In the genomic region with DNA sequence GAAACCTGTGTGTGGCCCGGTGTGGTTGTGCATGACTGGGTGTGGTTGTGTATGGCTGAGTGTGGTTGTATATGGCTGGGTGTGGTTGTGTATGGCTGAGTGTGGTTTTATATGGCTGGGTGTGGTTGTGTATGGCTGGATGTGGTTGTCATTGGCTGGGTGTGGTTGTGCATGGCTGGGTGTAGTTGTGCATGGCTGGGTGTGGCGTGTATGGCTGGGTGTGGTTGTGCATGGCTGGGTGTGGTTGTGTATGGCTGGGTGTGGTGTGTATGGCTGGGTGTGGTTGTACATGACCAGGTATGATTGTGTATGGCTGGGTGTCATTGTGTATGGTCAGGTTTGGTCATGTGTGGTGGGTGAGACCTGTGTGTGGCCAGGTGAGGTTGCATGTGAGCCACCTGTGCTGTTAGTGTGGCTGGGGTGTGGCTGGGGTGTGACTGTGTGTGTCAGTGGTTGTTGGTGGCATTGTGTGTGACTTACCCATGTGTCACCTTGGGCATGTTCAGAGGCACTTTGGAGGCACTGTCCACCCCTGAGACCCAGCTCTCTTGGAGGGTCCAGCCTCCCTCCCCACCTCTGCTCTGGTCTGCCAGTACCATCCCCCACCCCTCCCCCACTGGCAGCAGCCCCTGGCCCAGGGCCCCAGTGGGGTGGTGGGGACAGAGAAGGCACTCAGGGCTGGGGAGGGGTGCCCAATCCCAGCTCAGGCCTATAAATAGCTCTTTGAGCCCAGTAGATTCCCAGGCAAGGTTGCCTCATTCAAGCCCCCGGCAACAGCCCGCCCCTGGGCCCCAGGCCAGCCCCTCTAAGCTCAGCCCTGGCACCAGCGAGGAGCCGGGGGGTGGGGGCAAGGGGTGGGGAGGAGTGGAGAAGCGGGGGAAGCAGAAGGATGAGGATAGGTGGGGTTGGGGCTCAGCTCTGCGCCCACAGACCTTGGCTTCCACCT, we compare ENCODE assay signal across 17 cellular contexts. TPM values are rescaled to one million over a fixed set of nuclear protein-coding genes. Genes with fewer than 3 reads are reported as not detected.
DNase-seq lines count a peak whose midpoint lies in the region; ATAC-seq and TF ChIP-seq lines count a peak whose summit lies in the region.
"Had no signal": no experiment of that assay in that cellular context is flagged by ENCODE, and none has a peak within 500 bp of the region (broad histone marks: within the 10 kb centered on the region; RNA-seq: fewer than 3 reads in every experiment).

No MANE protein-coding gene starts in this region.

- CTCF ChIA-PET in activated B cell treated with CpG ODN at 0.5 μM for 24 hours (lab: Charles Lee): no interaction called here

- in situ Hi-C loops in brain microvascular endothelial cell (cut with HindIII; ENCODE audit: low pct_ligation_motif_present, low sequenced_read_pairs): no loop called here
- in situ Hi-C loops in gastrocnemius medialis (cut with MboI; ENCODE audit: low sequenced_read_pairs in 4 of 4): no loop called here

- TF ChIP-seq CTCF in activated B cell treated with CpG ODN at 0.5 μM for 24 hours (IDR thresholded peaks at IDR 0.05) (no peak), brain microvascular endothelial cell (IDR thresholded peaks at IDR 0.05; ENCODE audit: low read depth, low read length, missing control alignments) (no peak), gastrocnemius medialis (IDR thresholded peaks at IDR 0.05 in 4 of 5, conservative IDR thresholded peaks at IDR 0.05 in 1 of 5) (no peak)

- no peak for TF ChIP-seq POLR2A in gastrocnemius medialis (IDR thresholded peaks at IDR 0.05)

- H3K27ac Mint-ChIP-seq in CD4-positive, CD25-positive, alpha-beta regulatory T cell: peak overlapping the region in 2 of 3 donors; percentile 81 to 88
- no peak overlapping the region for H3K27ac Mint-ChIP-seq in activated B cell treated with CpG ODN at 0.5 μM for 24 hours
- H3K27ac Mint-ChIP-seq: stimulated activated naive B cell treated with anti-CD40 and anti-IgM and Interleukin-4, amounts not matched to agents 10 μg/mL and 1 μg/mL and 100 μg/mL, for 72 hours had no signal

- no peaks in the 10 kb centered on the region for H3K9me3 ChIP-seq in CD4-positive, CD25-positive, alpha-beta regulatory T cell (ENCODE audit: control insufficient read depth in 2 of 2, low read length in 2 of 2)
- H3K9me3 ChIP-seq in gastrocnemius medialis: no peaks in the 10 kb centered on the region
- H3K9me3 ChIP-seq: right lobe of liver, uterus had no signal

- no peak overlapping the region for H3K4me3 ChIP-seq in CD4-positive, CD25-positive, alpha-beta regulatory T cell (ENCODE audit: low read depth, low read length)
- no peak overlapping the region for H3K4me3 ChIP-seq in brain microvascular endothelial cell (ENCODE audit: low read depth, low read length)
- H3K4me3 ChIP-seq in gastrocnemius medialis: no peak overlapping the region
- H3K4me3 ChIP-seq: right lobe of liver, uterus had no signal

- DNase-seq in CD4-positive, CD25-positive, alpha-beta regulatory T cell: peak in 1 of 3 donors; percentile 57
- DNase-seq in activated B cell treated with CpG ODN at 0.5 μM for 24 hours (no peak), left colon (no peak), brain microvascular endothelial cell (no peak), gastrocnemius medialis (no peak)
- DNase-seq: activated naive CD4-positive, alpha-beta T cell treated with anti-CD3 and anti-CD28 coated beads, Interleukin-2, amount 50 U/mL, for 16 hours; DMS79; kidney glomerular epithelial cell; naive thymus-derived CD8-positive, alpha-beta T cell; NK-92 treated with Interleukin-12 subunit alpha and Interleukin-12 subunit beta, amount 100 ng/mL, for 24 hours; right lobe of liver; SHP77; stimulated activated CD4-positive, alpha-beta T cell treated with anti-CD3 and anti-CD28 coated beads, Interleukin-4, amount 100 ng/mL, for 24 hours; stimulated activated naive B cell treated with anti-CD40 and anti-IgM and Interleukin-4, amounts not matched to agents 10 μg/mL and 1 μg/mL and 100 μg/mL, for 72 hours; uterus had no signal

- peaks cover 27% of the 10 kb centered on the region for H3K27me3 Mint-ChIP-seq in CD4-positive, CD25-positive, alpha-beta regulatory T cell
- peaks cover 21% of the 10 kb centered on the region for H3K27me3 Mint-ChIP-seq in activated B cell treated with CpG ODN at 0.5 μM for 24 hours

- ATAC-seq in CD4-positive, CD25-positive, alpha-beta regulatory T cell (ENCODE audit: low read depth in 2 of 2): no peak
- no peak for ATAC-seq in activated B cell treated with CpG ODN at 0.5 μM for 24 hours (ENCODE audit: low read depth)
- ATAC-seq in left colon: peak; percentile 38
- no peak for ATAC-seq in gastrocnemius medialis
- ATAC-seq in HG03025 (IDR thresholded peaks at IDR 0.05; ENCODE audit: low FRiP score, unreplicated experiment): no peak
- ATAC-seq: naive thymus-derived CD8-positive, alpha-beta T cell; right lobe of liver; stimulated activated naive B cell treated with anti-CD40 and anti-IgM and Interleukin-4, amounts not matched to agents 10 μg/mL and 1 μg/mL and 100 μg/mL, for 72 hours had no signal

- POLR2A ChIA-PET in activated B cell treated with CpG ODN at 0.5 μM for 24 hours (lab: Charles Lee): interaction anchor here (0.6 kb wide), 1 partner anchor 219 kb away, joined by 3 read pairs; no protein-coding TSS in a partner anchor

- peaks cover 7% of the 10 kb centered on the region for H3K27me3 ChIP-seq in CD4-positive, CD25-positive, alpha-beta regulatory T cell (ENCODE audit: control insufficient read depth, insufficient read depth, low read length)
- H3K27me3 ChIP-seq in brain microvascular endothelial cell (replicated peaks) (peaks cover 20% of the 10 kb centered on the region), gastrocnemius medialis (peaks cover 23 to 40% (median 29%) of the 10 kb centered on the region in 3 donors)
- H3K27me3 ChIP-seq: right lobe of liver had no signal

- H3K4me3 Mint-ChIP-seq in CD4-positive, CD25-positive, alpha-beta regulatory T cell: peak overlapping the region in 3 of 4 donors; percentile 63 to 74 (median 66)
- peak overlapping the region; percentile 11 for H3K4me3 Mint-ChIP-seq in activated B cell treated with CpG ODN at 0.5 μM for 24 hours
- H3K4me3 Mint-ChIP-seq: stimulated activated naive B cell treated with anti-CD40 and anti-IgM and Interleukin-4, amounts not matched to agents 10 μg/mL and 1 μg/mL and 100 μg/mL, for 72 hours had no signal

- no peaks in the 10 kb centered on the region for H3K36me3 ChIP-seq in CD4-positive, CD25-positive, alpha-beta regulatory T cell (ENCODE audit: control insufficient read depth, insufficient read depth, low read length)
- H3K36me3 ChIP-seq in brain microvascular endothelial cell (replicated peaks) (no peaks in the 10 kb centered on the region), gastrocnemius medialis (no peaks in the 10 kb centered on the region)
- H3K36me3 ChIP-seq: right lobe of liver, uterus had no signal

- no peaks in the 10 kb centered on the region for H3K36me3 Mint-ChIP-seq in CD4-positive, CD25-positive, alpha-beta regulatory T cell
- peaks cover 4% of the 10 kb centered on the region for H3K36me3 Mint-ChIP-seq in activated B cell treated with CpG ODN at 0.5 μM for 24 hours (ENCODE audit: low read depth)
- H3K36me3 Mint-ChIP-seq: naive thymus-derived CD8-positive, alpha-beta T cell had no signal

- intact Hi-C loops in activated B cell treated with CpG ODN at 0.5 μM for 24 hours (cut with micrococcal nuclease) (no loop called here), left colon (cut with DNase I, micrococcal nuclease) (no loop called here), gastrocnemius medialis (cut with DNase I; ENCODE audit: low total_unique reads) (no loop called here)

- peaks cover 0 to 1% (median 0%) of the 10 kb centered on the region in 7 donors for H3K9me3 Mint-ChIP-seq in CD4-positive, CD25-positive, alpha-beta regulatory T cell
- H3K9me3 Mint-ChIP-seq in activated B cell treated with CpG ODN at 0.5 μM for 24 hours: peaks cover 6% of the 10 kb centered on the region
- H3K9me3 Mint-ChIP-seq: naive thymus-derived CD8-positive, alpha-beta T cell had no signal

- no peak overlapping the region for H3K27ac ChIP-seq in CD4-positive, CD25-positive, alpha-beta regulatory T cell (ENCODE audit: insufficient read depth, low read length, poor library complexity, severe bottlenecking)
- H3K27ac ChIP-seq in brain microvascular endothelial cell (no peak overlapping the region), gastrocnemius medialis (no peak overlapping the region)
- H3K27ac ChIP-seq: right lobe of liver, uterus had no signal

- peaks cover 25% of the 10 kb centered on the region for H3K4me1 ChIP-seq in CD4-positive, CD25-positive, alpha-beta regulatory T cell (ENCODE audit: control insufficient read depth, insufficient read depth, low read length, poor library complexity, severe bottlenecking)
- no peaks in the 10 kb centered on the region for H3K4me1 ChIP-seq in gastrocnemius medialis

- H3K4me1 Mint-ChIP-seq in CD4-positive, CD25-positive, alpha-beta regulatory T cell: peaks cover 0 to 36% (median 15%) of the 10 kb centered on the region in 4 donors
- H3K4me1 Mint-ChIP-seq in activated B cell treated with CpG ODN at 0.5 μM for 24 hours: peaks cover 23% of the 10 kb centered on the region

RNA-seq across cellular contexts. Expression of gene NCAN, which starts 3.8 kb away (rescaled TPM):
- not detected for total RNA-seq in CD4-positive, CD25-positive, alpha-beta regulatory T cell
- polyA plus RNA-seq in CD4-positive, CD25-positive, alpha-beta regulatory T cell: not detected
- total RNA-seq in activated B cell treated with CpG ODN at 0.5 μM for 24 hours (not detected in 2 replicates), left colon (not detected), gastrocnemius medialis (not detected)
- total RNA-seq: cardiac septum; naive thymus-derived CD8-positive, alpha-beta T cell had no signal
- polyA plus RNA-seq: naive thymus-derived CD8-positive, alpha-beta T cell had no signal

RNA-seq across cellular contexts. Expression of gene NR2C2AP, which starts 4.7 kb away (rescaled TPM):
- total RNA-seq in CD4-positive, CD25-positive, alpha-beta regulatory T cell: 17.6 TPM
- polyA plus RNA-seq in CD4-positive, CD25-positive, alpha-beta regulatory T cell: 10 to 100 TPM; 20.6 to 31.2 (median 26.8) TPM
- total RNA-seq in activated B cell treated with CpG ODN at 0.5 μM for 24 hours (37.1 and 39.2 TPM in 2 replicates), left colon (10 to 100 TPM in 1 of 2 donors, 1 to 10 TPM in 1; 8.8 to 12.5 TPM), gastrocnemius medialis (10 to 100 TPM in 2 of 4 donors, 1 to 10 TPM in 2; 4.7 to 19.0 (median 11.5) TPM)

RNA-seq across cellular contexts. Expression of gene RFXANK, which starts 15.9 kb away (rescaled TPM):
- total RNA-seq in CD4-positive, CD25-positive, alpha-beta regulatory T cell: 62.1 TPM
- 100 to 1,000 TPM in 1 of 4 donors, 10 to 100 TPM in 3; 59.1 to 103 (median 80.7) TPM for polyA plus RNA-seq in CD4-positive, CD25-positive, alpha-beta regulatory T cell
- total RNA-seq in activated B cell treated with CpG ODN at 0.5 μM for 24 hours (95.4 and 96.9 TPM in 2 replicates), left colon (10 to 100 TPM; 60.3 to 73.7 TPM), gastrocnemius medialis (10 to 100 TPM; 25.5 to 44.1 (median 35.1) TPM)

RNA-seq across cellular contexts. Expression of gene BORCS8, which starts 16.0 kb away (rescaled TPM):
- total RNA-seq in CD4-positive, CD25-positive, alpha-beta regulatory T cell: 27.4 TPM
- 10 to 100 TPM; 20.1 to 28.4 (median 21.8) TPM for polyA plus RNA-seq in CD4-positive, CD25-positive, alpha-beta regulatory T cell
- total RNA-seq in activated B cell treated with CpG ODN at 0.5 μM for 24 hours: 51.8 and 52.3 TPM in 2 replicates
- total RNA-seq in left colon: 10 to 100 TPM; 27.9 to 28.4 TPM
- total RNA-seq in gastrocnemius medialis: 10 to 100 TPM; 11.2 to 17.2 (median 13.3) TPM

RNA-seq across cellular contexts. Expression of gene MEF2B, which starts 37.8 kb away (rescaled TPM):
- 3.5 TPM for total RNA-seq in CD4-positive, CD25-positive, alpha-beta regulatory T cell
- under 1 TPM in 1 of 4 donors, not detected in 3; 0.30 TPM for polyA plus RNA-seq in CD4-positive, CD25-positive, alpha-beta regulatory T cell
- total RNA-seq in activated B cell treated with CpG ODN at 0.5 μM for 24 hours (11.7 and 15.5 TPM in 2 replicates), left colon (1 to 10 TPM; 1.4 to 3.5 TPM), gastrocnemius medialis (1 to 10 TPM in 1 of 4 donors, under 1 TPM in 1, not detected in 2; 0.68 to 1.6 TPM)
